In genomic region chr3:139629033-139629432, GRCh38 we compare ENCODE assay signal across 9 cellular contexts. TPM values are rescaled to one million over a fixed set of nuclear protein-coding genes. Genes with fewer than 3 reads are reported as not detected.
DNase-seq lines count a peak whose midpoint lies in the region; ATAC-seq and TF ChIP-seq lines count a peak whose summit lies in the region.
"Had no signal": no experiment of that assay in that cellular context is flagged by ENCODE, and none has a peak within 500 bp of the region (broad histone marks: within the 10 kb centered on the region; RNA-seq: fewer than 3 reads in every experiment).

No MANE protein-coding gene starts in this region.

- TF ChIP-seq EP300 in tibial nerve (IDR thresholded peaks at IDR 0.05) = no peak
- TF ChIP-seq EP300 in sigmoid colon (IDR thresholded peaks at IDR 0.05) = no peak

- no peaks in the 10 kb centered on the region for H3K9me3 ChIP-seq in tibial nerve
- no peaks in the 10 kb centered on the region for H3K9me3 ChIP-seq in sigmoid colon
- H3K9me3 ChIP-seq: thyroid gland had no signal

- in situ Hi-C loops in KBM-7 (cut with MboI; ENCODE audit: low pct_unique_long_range_greater_than_20kb, low sequenced_read_pairs) = no loop called here

- H3K36me3 ChIP-seq in tibial nerve = peaks cover 0 to 30% (median 0%) of the 10 kb centered on the region in 3 donors
- no peaks in the 10 kb centered on the region for H3K36me3 ChIP-seq in sigmoid colon
- H3K36me3 ChIP-seq: thyroid gland had no signal

- TF ChIP-seq POLR2A in erythroblast (IDR thresholded peaks at IDR 0.05; ENCODE audit: low read length) = no peak
- TF ChIP-seq POLR2A in tibial nerve (IDR thresholded peaks at IDR 0.05) = no peak
- TF ChIP-seq POLR2A in sigmoid colon (IDR thresholded peaks at IDR 0.05) = no peak

- H3K4me3 ChIP-seq in tibial nerve (no peak overlapping the region), sigmoid colon (no peak overlapping the region)
- H3K4me3 ChIP-seq: thyroid gland had no signal

- H3K27ac ChIP-seq in tibial nerve (no peak overlapping the region), sigmoid colon (no peak overlapping the region)
- H3K27ac ChIP-seq: thyroid gland had no signal

- intact Hi-C loops in sigmoid colon (cut with DNase I) = no loop called here

- WGBS in tibial nerve, 2 donors = 69% methylated on average over 3 of the region's 3 CpGs
- WGBS in sigmoid colon, 2 donors = 78 to 79% methylated on average over 3 of the region's 3 CpGs

- ATAC-seq in GM21529 (IDR thresholded peaks at IDR 0.05; ENCODE audit: unreplicated experiment) = peak; percentile 71

- no peaks in the 10 kb centered on the region for H3K4me1 ChIP-seq in tibial nerve
- H3K4me1 ChIP-seq in sigmoid colon = no peaks in the 10 kb centered on the region
- H3K4me1 ChIP-seq: thyroid gland had no signal

- H3K27me3 ChIP-seq in tibial nerve = no peaks in the 10 kb centered on the region
- H3K27me3 ChIP-seq in sigmoid colon = no peaks in the 10 kb centered on the region
- H3K27me3 ChIP-seq: thyroid gland had no signal

- TF ChIP-seq CTCF in tibial nerve (IDR thresholded peaks at IDR 0.05) = no peak
- TF ChIP-seq CTCF in sigmoid colon (IDR thresholded peaks at IDR 0.05) = no peak

- DNase-seq in DMS 273 (lab: John Stamatoyannopoulos, UW; ENCODE audit: unreplicated experiment) = peak; percentile 61
- DNase-seq in DMS 273 treated with DMSO at 0.1 percent for 48 hours (lab: John Stamatoyannopoulos, UW) = no peak
- DNase-seq in MV-4-11 (lab: John Stamatoyannopoulos, UW) = peak; percentile 27
- peak; percentile 11 to 19 for DNase-seq in erythroblast (lab: John Stamatoyannopoulos, UW)
- DNase-seq in tibial nerve (ENCODE audit: low spot score in 2 of 2) = no peak
- no peak for DNase-seq in sigmoid colon
- DNase-seq in KBM-7 = no peak

RNA-seq across cellular contexts. Expression of gene NMNAT3, which starts 48.7 kb away (rescaled TPM):
- 10 to 100 TPM; 11.0 to 19.4 (median 12.1) TPM for total RNA-seq in tibial nerve
- 10 to 100 TPM in 3 of 4 donors, 1 to 10 TPM in 1; 6.8 to 24.6 (median 11.7) TPM for total RNA-seq in sigmoid colon
- 10 to 100 TPM in 1 of 3 donors, 1 to 10 TPM in 2; 3.4 to 10.8 (median 4.6) TPM for polyA plus RNA-seq in sigmoid colon

Comparison
In these comparisons a context has a peak if more than half of its experiments do, and no peak if none do; other contexts are left out.
1. DNase-seq: peak in DMS 273 (single experiment), MV-4-11 (single experiment) and erythroblast (2 of 2); none in DMS 273 treated with DMSO at 0.1 percent for 48 hours (single experiment), tibial nerve (0 of 2), sigmoid colon (single experiment) and KBM-7 (single experiment).